ENCODE assay signal across 2 cellular contexts in the genomic region with DNA sequence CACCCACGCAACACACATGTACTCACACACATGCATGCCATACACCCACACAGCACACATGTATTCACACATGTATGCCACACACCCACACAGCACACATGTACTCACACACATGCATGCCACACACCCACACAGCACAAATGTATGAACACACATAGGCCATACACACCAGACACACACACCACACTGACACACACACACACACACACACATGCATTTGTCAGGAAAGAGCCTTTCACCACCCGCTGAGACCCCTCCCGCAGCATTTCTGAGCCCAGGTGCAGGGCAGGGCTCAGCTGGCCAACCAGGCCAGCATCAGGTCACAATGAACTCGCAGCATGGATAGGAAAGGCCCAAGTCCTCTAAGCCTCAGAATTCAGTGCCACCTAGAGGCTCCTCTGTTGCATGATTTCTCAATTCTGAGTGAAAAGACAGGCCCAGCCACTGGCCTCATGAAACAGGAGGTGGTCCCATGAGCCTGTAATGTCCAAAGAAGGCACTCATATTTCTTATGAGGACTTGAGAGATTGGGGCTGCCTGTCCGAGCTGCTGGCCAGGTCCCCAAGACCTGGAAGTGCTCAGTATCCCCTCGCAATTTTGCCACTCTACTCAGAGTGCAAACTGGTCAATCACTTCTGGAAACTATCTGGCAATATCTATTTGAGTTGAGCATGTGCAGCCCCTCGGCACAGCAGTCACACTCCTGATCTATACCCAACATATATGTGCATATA.
TF ChIP-seq lines count a peak whose summit lies in the region.

No MANE protein-coding gene starts in this region.

TF ChIP-seq in SK-N-SH, 30 proteins besides CTCF, POLR2A, EP300 and RAD21 (continued from another document):
- TF ChIP-seq, protein P1, sequence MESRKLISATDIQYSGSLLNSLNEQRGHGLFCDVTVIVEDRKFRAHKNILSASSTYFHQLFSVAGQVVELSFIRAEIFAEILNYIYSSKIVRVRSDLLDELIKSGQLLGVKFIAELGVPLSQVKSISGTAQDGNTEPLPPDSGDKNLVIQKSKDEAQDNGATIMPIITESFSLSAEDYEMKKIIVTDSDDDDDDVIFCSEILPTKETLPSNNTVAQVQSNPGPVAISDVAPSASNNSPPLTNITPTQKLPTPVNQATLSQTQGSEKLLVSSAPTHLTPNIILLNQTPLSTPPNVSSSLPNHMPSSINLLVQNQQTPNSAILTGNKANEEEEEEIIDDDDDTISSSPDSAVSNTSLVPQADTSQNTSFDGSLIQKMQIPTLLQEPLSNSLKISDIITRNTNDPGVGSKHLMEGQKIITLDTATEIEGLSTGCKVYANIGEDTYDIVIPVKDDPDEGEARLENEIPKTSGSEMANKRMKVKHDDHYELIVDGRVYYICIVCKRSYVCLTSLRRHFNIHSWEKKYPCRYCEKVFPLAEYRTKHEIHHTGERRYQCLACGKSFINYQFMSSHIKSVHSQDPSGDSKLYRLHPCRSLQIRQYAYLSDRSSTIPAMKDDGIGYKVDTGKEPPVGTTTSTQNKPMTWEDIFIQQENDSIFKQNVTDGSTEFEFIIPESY (IDR thresholded peaks at IDR 0.05; ENCODE audit: borderline replicate concordance, low read depth), result no peak

TF ChIP-seq in neural cell, 6 proteins besides CTCF, POLR2A, EP300 and RAD21 (continued from another document):
- TF ChIP-seq, protein P2, sequence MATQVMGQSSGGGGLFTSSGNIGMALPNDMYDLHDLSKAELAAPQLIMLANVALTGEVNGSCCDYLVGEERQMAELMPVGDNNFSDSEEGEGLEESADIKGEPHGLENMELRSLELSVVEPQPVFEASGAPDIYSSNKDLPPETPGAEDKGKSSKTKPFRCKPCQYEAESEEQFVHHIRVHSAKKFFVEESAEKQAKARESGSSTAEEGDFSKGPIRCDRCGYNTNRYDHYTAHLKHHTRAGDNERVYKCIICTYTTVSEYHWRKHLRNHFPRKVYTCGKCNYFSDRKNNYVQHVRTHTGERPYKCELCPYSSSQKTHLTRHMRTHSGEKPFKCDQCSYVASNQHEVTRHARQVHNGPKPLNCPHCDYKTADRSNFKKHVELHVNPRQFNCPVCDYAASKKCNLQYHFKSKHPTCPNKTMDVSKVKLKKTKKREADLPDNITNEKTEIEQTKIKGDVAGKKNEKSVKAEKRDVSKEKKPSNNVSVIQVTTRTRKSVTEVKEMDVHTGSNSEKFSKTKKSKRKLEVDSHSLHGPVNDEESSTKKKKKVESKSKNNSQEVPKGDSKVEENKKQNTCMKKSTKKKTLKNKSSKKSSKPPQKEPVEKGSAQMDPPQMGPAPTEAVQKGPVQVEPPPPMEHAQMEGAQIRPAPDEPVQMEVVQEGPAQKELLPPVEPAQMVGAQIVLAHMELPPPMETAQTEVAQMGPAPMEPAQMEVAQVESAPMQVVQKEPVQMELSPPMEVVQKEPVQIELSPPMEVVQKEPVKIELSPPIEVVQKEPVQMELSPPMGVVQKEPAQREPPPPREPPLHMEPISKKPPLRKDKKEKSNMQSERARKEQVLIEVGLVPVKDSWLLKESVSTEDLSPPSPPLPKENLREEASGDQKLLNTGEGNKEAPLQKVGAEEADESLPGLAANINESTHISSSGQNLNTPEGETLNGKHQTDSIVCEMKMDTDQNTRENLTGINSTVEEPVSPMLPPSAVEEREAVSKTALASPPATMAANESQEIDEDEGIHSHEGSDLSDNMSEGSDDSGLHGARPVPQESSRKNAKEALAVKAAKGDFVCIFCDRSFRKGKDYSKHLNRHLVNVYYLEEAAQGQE (IDR thresholded peaks at IDR 0.05; ENCODE audit: borderline replicate concordance), result no peak
